Comparison of ENCODE assay signal across 17 cellular contexts in the genomic region with DNA sequence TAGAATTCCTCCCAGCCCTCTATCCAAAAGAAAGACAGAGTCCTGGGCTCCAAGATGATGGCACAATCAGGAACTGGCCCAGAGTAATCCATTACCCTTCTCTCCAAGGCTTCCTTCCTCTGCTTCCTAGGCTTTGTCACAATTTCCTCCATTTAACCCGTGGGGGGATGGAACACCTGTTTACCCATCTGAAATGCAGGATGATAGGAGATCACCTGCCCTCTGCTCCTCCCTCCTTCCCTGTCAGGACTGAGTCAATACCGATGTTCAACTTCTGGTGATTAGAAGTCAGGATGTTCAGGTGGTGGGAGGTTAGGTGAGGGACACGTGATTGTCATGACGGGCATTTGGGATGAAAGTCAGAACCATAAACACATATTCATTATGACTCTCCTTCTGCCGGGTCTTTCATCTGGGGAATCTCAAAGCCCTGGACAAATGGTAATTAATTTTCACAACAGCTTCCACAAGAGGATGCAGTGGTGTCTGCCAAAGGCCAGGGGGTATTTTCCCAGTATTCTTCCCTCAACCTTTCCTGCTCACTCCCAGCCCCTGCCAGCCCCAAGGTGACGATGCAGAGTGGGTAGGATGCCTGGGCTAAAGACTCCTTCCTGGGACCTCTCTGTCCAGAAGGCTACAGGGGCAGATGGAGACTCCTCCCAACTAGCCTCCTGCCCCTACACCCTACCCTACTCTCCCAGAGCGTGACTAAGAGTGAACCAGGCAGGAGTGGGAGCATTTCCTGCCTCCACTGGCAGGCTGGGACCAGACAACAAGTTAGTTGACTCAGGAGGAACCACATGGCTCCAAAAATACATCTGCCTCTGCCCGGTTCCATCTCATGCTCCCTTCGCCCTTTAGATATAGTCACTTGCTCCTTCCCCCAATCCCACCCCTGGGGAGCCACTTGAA. TPM values are rescaled to one million over a fixed set of nuclear protein-coding genes. Genes with fewer than 3 reads are reported as not detected.
DNase-seq lines count a peak whose midpoint lies in the region; ATAC-seq and TF ChIP-seq lines count a peak whose summit lies in the region.
"Had no signal": no experiment of that assay in that cellular context is flagged by ENCODE, and none has a peak within 500 bp of the region (broad histone marks: within the 10 kb centered on the region; RNA-seq: fewer than 3 reads in every experiment).

No MANE protein-coding gene starts in this region.

- peak; percentile 23; the same call in 1 of the 2 replicates for ATAC-seq in Panc1
- ATAC-seq in stimulated activated effector memory CD8-positive, alpha-beta T cell treated with anti-CD3 and anti-CD28 coated beads, Interleukin-12 subunit alpha, Interleukin-12 subunit beta, amount 100 ng/mL, for 72 hours = no peak
- ATAC-seq: activated CD8-positive, alpha-beta T cell treated with anti-CD3 and anti-CD28 coated beads, Interleukin-2, amount 10 ng/mL, durations not matched to agents 7 days and 5 days; GM23338; stimulated activated memory B cell treated with anti-CD40 and anti-IgM and Interleukin-4, amounts not matched to agents 10 μg/mL and 1 μg/mL and 100 μg/mL, for 72 hours had no signal

- H3K27me3 Mint-ChIP-seq in activated naive CD4-positive, alpha-beta T cell treated with anti-CD3 and anti-CD28 coated beads, Interleukin-2, amount 50 U/mL, for 24 hours = no peaks in the 10 kb centered on the region
- H3K27me3 Mint-ChIP-seq in activated naive CD4-positive, alpha-beta T cell treated with anti-CD3 and anti-CD28 coated beads for 36 hours (ENCODE audit: low read depth) = no peaks in the 10 kb centered on the region
- no peaks in the 10 kb centered on the region for H3K27me3 Mint-ChIP-seq in endodermal cell (ENCODE audit: insufficient read depth)

- POLR2A ChIA-PET in Panc1 (lab: Charles Lee) = no interaction called here

- CTCF ChIA-PET in activated naive CD4-positive, alpha-beta T cell treated with anti-CD3 and anti-CD28 coated beads for 36 hours (lab: Charles Lee) = no interaction called here
- CTCF ChIA-PET in Panc1 (lab: Charles Lee) = no interaction called here

- H3K4me1 Mint-ChIP-seq in activated naive CD4-positive, alpha-beta T cell treated with anti-CD3 and anti-CD28 coated beads, Interleukin-2, amount 50 U/mL, for 24 hours = peaks cover 50% of the 10 kb centered on the region
- peaks cover 58% of the 10 kb centered on the region for H3K4me1 Mint-ChIP-seq in activated naive CD4-positive, alpha-beta T cell treated with anti-CD3 and anti-CD28 coated beads for 36 hours (ENCODE audit: low read depth)
- peaks cover 60% of the 10 kb centered on the region for H3K4me1 Mint-ChIP-seq in endodermal cell
- peaks cover 76% of the 10 kb centered on the region for H3K4me1 Mint-ChIP-seq in stimulated activated effector memory CD8-positive, alpha-beta T cell treated with anti-CD3 and anti-CD28 coated beads, Interleukin-12 subunit alpha, Interleukin-12 subunit beta, amount 100 ng/mL, for 72 hours
- H3K4me1 Mint-ChIP-seq: nephron had no signal

- H3K27ac Mint-ChIP-seq in activated naive CD4-positive, alpha-beta T cell treated with anti-CD3 and anti-CD28 coated beads, Interleukin-2, amount 50 U/mL, for 24 hours = peak overlapping the region; percentile 62
- H3K27ac Mint-ChIP-seq in activated naive CD4-positive, alpha-beta T cell treated with anti-CD3 and anti-CD28 coated beads for 36 hours = no peak overlapping the region
- H3K27ac Mint-ChIP-seq in endodermal cell = peak overlapping the region; percentile 30
- H3K27ac Mint-ChIP-seq in stimulated activated effector memory CD8-positive, alpha-beta T cell treated with anti-CD3 and anti-CD28 coated beads, Interleukin-12 subunit alpha, Interleukin-12 subunit beta, amount 100 ng/mL, for 72 hours = peak overlapping the region; percentile 34
- H3K27ac Mint-ChIP-seq: activated CD8-positive, alpha-beta T cell treated with anti-CD3 and anti-CD28 coated beads, Interleukin-2, amount 10 ng/mL, durations not matched to agents 7 days and 5 days; GM23338; nephron; stimulated activated memory B cell treated with anti-CD40 and anti-IgM and Interleukin-4, amounts not matched to agents 10 μg/mL and 1 μg/mL and 100 μg/mL, for 72 hours had no signal

- no peak for DNase-seq in activated naive CD4-positive, alpha-beta T cell treated with anti-CD3 and anti-CD28 coated beads for 36 hours
- DNase-seq in Panc1 (ENCODE audit: low read depth, low spot score) (no peak), endodermal cell (peak; percentile 55), kidney glomerular epithelial cell (lab: John Stamatoyannopoulos, UW) (no peak), DMS114 treated with DMSO at 0.1 percent for 48 hours (lab: John Stamatoyannopoulos, UW; ENCODE audit: unreplicated experiment) (no peak), T-helper 9 cell (no peak)
- no peak for DNase-seq in stimulated activated effector memory CD8-positive, alpha-beta T cell treated with anti-CD3 and anti-CD28 coated beads, Interleukin-12 subunit alpha, Interleukin-12 subunit beta, amount 100 ng/mL, for 72 hours (ENCODE audit: low spot score in 2 of 2)
- DNase-seq: activated CD8-positive, alpha-beta T cell treated with anti-CD3 and anti-CD28 coated beads, Interleukin-2, amount 10 ng/mL, durations not matched to agents 7 days and 5 days; aorta; C1 segment of cervical spinal cord; immature natural killer cell; NCI-H526 treated with DMSO at 0.1 percent for 48 hours; stimulated activated CD4-positive, alpha-beta T cell treated with anti-CD3 and anti-CD28 coated beads, Interleukin-15, amount 100 ng/mL, for 24 hours had no signal

- in situ Hi-C loops in Panc1 (cut with HindIII; ENCODE audit: low pct_unique_long_range_greater_than_20kb, low sequenced_read_pairs) = no loop called here

- no peaks in the 10 kb centered on the region for H3K9me3 Mint-ChIP-seq in activated naive CD4-positive, alpha-beta T cell treated with anti-CD3 and anti-CD28 coated beads, Interleukin-2, amount 50 U/mL, for 24 hours
- H3K9me3 Mint-ChIP-seq in activated naive CD4-positive, alpha-beta T cell treated with anti-CD3 and anti-CD28 coated beads for 36 hours = no peaks in the 10 kb centered on the region
- H3K9me3 Mint-ChIP-seq in endodermal cell = no peaks in the 10 kb centered on the region
- H3K9me3 Mint-ChIP-seq in stimulated activated effector memory CD8-positive, alpha-beta T cell treated with anti-CD3 and anti-CD28 coated beads, Interleukin-12 subunit alpha, Interleukin-12 subunit beta, amount 100 ng/mL, for 72 hours = no peaks in the 10 kb centered on the region
- H3K9me3 Mint-ChIP-seq: GM23338; immature natural killer cell; nephron; stimulated activated memory B cell treated with anti-CD40 and anti-IgM and Interleukin-4, amounts not matched to agents 10 μg/mL and 1 μg/mL and 100 μg/mL, for 72 hours had no signal

- no peaks in the 10 kb centered on the region; the same call in 1 of the 2 replicates for H3K4me1 ChIP-seq in Panc1 (ENCODE audit: control insufficient read depth, insufficient read depth, low read length)
- peaks cover 14% of the 10 kb centered on the region for H3K4me1 ChIP-seq in endodermal cell (ENCODE audit: control insufficient read depth, insufficient read depth, low read length)

- H3K9ac ChIP-seq in endodermal cell (ENCODE audit: extremely low read depth, low read length, poor library complexity, severe bottlenecking) = no peak overlapping the region

- WGBS in endodermal cell (ENCODE audit: insufficient coverage in 1 of 2, insufficient read length in 1 of 2), 2 experiments = 92 to 94% methylated on average over 5 to 7 of the region's 9 CpGs

- H3K36me3 Mint-ChIP-seq in activated naive CD4-positive, alpha-beta T cell treated with anti-CD3 and anti-CD28 coated beads, Interleukin-2, amount 50 U/mL, for 24 hours = peaks cover 3% of the 10 kb centered on the region
- H3K36me3 Mint-ChIP-seq in activated naive CD4-positive, alpha-beta T cell treated with anti-CD3 and anti-CD28 coated beads for 36 hours (ENCODE audit: low read depth) = peaks cover 1% of the 10 kb centered on the region
- H3K36me3 Mint-ChIP-seq in endodermal cell (ENCODE audit: low read depth) = no peaks in the 10 kb centered on the region
- H3K36me3 Mint-ChIP-seq in stimulated activated effector memory CD8-positive, alpha-beta T cell treated with anti-CD3 and anti-CD28 coated beads, Interleukin-12 subunit alpha, Interleukin-12 subunit beta, amount 100 ng/mL, for 72 hours = peaks cover 67% of the 10 kb centered on the region
- H3K36me3 Mint-ChIP-seq: stimulated activated memory B cell treated with anti-CD40 and anti-IgM and Interleukin-4, amounts not matched to agents 10 μg/mL and 1 μg/mL and 100 μg/mL, for 72 hours had no signal

- BruUV-seq in Panc1 (replicated peaks; lab: Mats Ljungman, UMichigan) = no TSS peak

- H3K36me3 ChIP-seq in Panc1 (ENCODE audit: control insufficient read depth, insufficient read depth, low read length) (no peaks in the 10 kb centered on the region), endodermal cell (ENCODE audit: control insufficient read depth, insufficient read depth, low read length) (peaks cover 10% of the 10 kb centered on the region)

- no peaks in the 10 kb centered on the region for H3K9me3 ChIP-seq in Panc1 (ENCODE audit: control insufficient read depth, insufficient read depth, low read depth, low read length)
- no peaks in the 10 kb centered on the region for H3K9me3 ChIP-seq in endodermal cell (ENCODE audit: control insufficient read depth, low read length)

- TF ChIP-seq CTCF in Panc1 (IDR thresholded peaks at IDR 0.05) = no peak
- no peak for TF ChIP-seq CTCF in endodermal cell (conservative IDR thresholded peaks at IDR 0.05)

- H3K27me3 ChIP-seq in Panc1 (ENCODE audit: control insufficient read depth, insufficient read depth, low read length) = no peaks in the 10 kb centered on the region
- H3K27me3 ChIP-seq in endodermal cell (ENCODE audit: control insufficient read depth, insufficient read depth, low read length, poor library complexity, severe bottlenecking) = no peaks in the 10 kb centered on the region

- H3K27ac ChIP-seq in Panc1 (ENCODE audit: low read length) (no peak overlapping the region), endodermal cell (ENCODE audit: low read depth, low read length) (no peak overlapping the region)

- intact Hi-C loops in activated naive CD4-positive, alpha-beta T cell treated with anti-CD3 and anti-CD28 coated beads for 36 hours (cut with micrococcal nuclease) = no loop called here
- intact Hi-C loops in Panc1 (cut with micrococcal nuclease; ENCODE audit: unreplicated experiment) = no loop called here

- H3K4me3 ChIP-seq in Panc1 (ENCODE audit: low read depth in 2 of 2, low read length in 2 of 2) (no peak overlapping the region), endodermal cell (ENCODE audit: low read length) (no peak overlapping the region)
- H3K4me3 ChIP-seq: GM23338 had no signal

- H3K4me3 Mint-ChIP-seq in activated naive CD4-positive, alpha-beta T cell treated with anti-CD3 and anti-CD28 coated beads, Interleukin-2, amount 50 U/mL, for 24 hours = no peak overlapping the region
- no peak overlapping the region for H3K4me3 Mint-ChIP-seq in activated naive CD4-positive, alpha-beta T cell treated with anti-CD3 and anti-CD28 coated beads for 36 hours
- no peak overlapping the region for H3K4me3 Mint-ChIP-seq in endodermal cell
- no peak overlapping the region for H3K4me3 Mint-ChIP-seq in stimulated activated effector memory CD8-positive, alpha-beta T cell treated with anti-CD3 and anti-CD28 coated beads, Interleukin-12 subunit alpha, Interleukin-12 subunit beta, amount 100 ng/mL, for 72 hours
- H3K4me3 Mint-ChIP-seq: activated CD8-positive, alpha-beta T cell treated with anti-CD3 and anti-CD28 coated beads, Interleukin-2, amount 10 ng/mL, durations not matched to agents 7 days and 5 days; GM23338; immature natural killer cell; nephron; stimulated activated memory B cell treated with anti-CD40 and anti-IgM and Interleukin-4, amounts not matched to agents 10 μg/mL and 1 μg/mL and 100 μg/mL, for 72 hours had no signal

RNA-seq across cellular contexts. Expression of gene DUSP5, which starts 27.9 kb away (rescaled TPM):
- 10 to 100 TPM; 51.0 to 53.5 TPM for total RNA-seq in activated naive CD4-positive, alpha-beta T cell treated with anti-CD3 and anti-CD28 coated beads for 36 hours
- total RNA-seq in Panc1 (2021; ENCODE audit: unreplicated experiment) (30.1 TPM), endodermal cell (10 to 100 TPM; 60.0 to 60.3 TPM)
- polyA plus RNA-seq in Panc1 (2012; ENCODE audit: insufficient read length) = 18.3 TPM
- 9.9 TPM for polyA plus RNA-seq in endodermal cell (2013, experiment 1 of 2)
- polyA plus RNA-seq in endodermal cell (2013, experiment 2 of 2) = 11.1 TPM

RNA-seq across cellular contexts. Expression of gene SMC3, which starts 41.9 kb away (rescaled TPM):
- 10 to 100 TPM; 81.3 to 85.0 TPM for total RNA-seq in activated naive CD4-positive, alpha-beta T cell treated with anti-CD3 and anti-CD28 coated beads for 36 hours
- total RNA-seq in Panc1 (2021; ENCODE audit: unreplicated experiment) (71.2 TPM), endodermal cell (10 to 100 TPM; 66.0 to 75.9 TPM)
- 30.4 TPM for polyA plus RNA-seq in Panc1 (2012; ENCODE audit: insufficient read length)
- 82.0 TPM for polyA plus RNA-seq in endodermal cell (2013, experiment 1 of 2)
- 83.0 TPM for polyA plus RNA-seq in endodermal cell (2013, experiment 2 of 2)
